In the genomic region with DNA sequence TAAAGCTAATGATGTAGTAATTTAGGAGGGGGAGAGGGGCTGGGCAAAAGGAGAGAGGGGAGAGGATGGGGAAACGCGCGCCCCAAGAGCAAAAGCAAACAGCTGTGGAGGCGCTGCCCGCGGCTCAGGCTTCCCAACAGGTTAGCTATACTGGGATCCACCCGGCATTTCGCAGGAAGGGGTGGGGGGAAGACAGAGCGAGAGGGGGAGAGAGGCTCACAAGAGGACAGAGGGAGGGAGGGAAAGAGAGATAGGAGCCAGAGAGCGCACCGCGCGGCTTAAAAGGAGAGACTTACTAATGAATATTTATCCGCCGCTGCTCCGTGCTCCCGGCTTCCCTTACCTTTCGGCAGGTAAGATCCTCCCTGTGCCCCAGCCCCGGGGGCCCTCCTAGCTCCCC, we compare ENCODE assay signal across 16 cellular contexts. TPM values are rescaled to one million over a fixed set of nuclear protein-coding genes. Genes with fewer than 3 reads are reported as not detected.
A peak's percentile ranks its signal among the peaks of the same experiment; 100 is the strongest.
DNase-seq lines count a peak whose midpoint lies in the region; ATAC-seq and TF ChIP-seq lines count a peak whose summit lies in the region.
"Had no signal": no experiment of that assay in that cellular context is flagged by ENCODE, and none has a peak within 500 bp of the region (broad histone marks: within the 10 kb centered on the region; RNA-seq: fewer than 3 reads in every experiment).

No MANE protein-coding gene starts in this region.

- H4K20me1 ChIP-seq in neural progenitor cell (ENCODE audit: low read depth), result peaks cover 82% of the 10 kb centered on the region

- intact Hi-C loops in CD4-positive, alpha-beta T cell (cut with DNase I, micrococcal nuclease), result no loop called here

- H3K36me3 ChIP-seq in H7 (replicated peaks; ENCODE audit: control insufficient read depth, insufficient read depth, low read length) (no peaks in the 10 kb centered on the region), SK-N-MC (ENCODE audit: insufficient read depth, low read length) (no peaks in the 10 kb centered on the region), neural progenitor cell (no peaks in the 10 kb centered on the region)

- no peaks in the 10 kb centered on the region for H3K36me3 Mint-ChIP-seq in neural progenitor cell
- no peaks in the 10 kb centered on the region for H3K36me3 Mint-ChIP-seq in CD4-positive, alpha-beta T cell (ENCODE audit: low read depth)
- H3K36me3 Mint-ChIP-seq: activated CD4-positive, alpha-beta memory T cell treated with anti-CD3 and anti-CD28 coated beads for 36 hours; immature natural killer cell had no signal

- DNase-seq in NCI-H1417 (lab: John Stamatoyannopoulos, UW) (peak in 2 of 3 experiments; percentile 77 to 83), NCI-H1417 treated with DMSO at 0.1 percent for 48 hours (lab: John Stamatoyannopoulos, UW) (no peak), H7 (peak; percentile 82), SK-N-MC (ENCODE audit: low read depth, low spot score) (no peak), neural progenitor cell (ENCODE audit: low spot score) (peak; percentile 65), SKM-1 (lab: John Stamatoyannopoulos, UW; ENCODE audit: unreplicated experiment) (no peak), NCI-H524 treated with DMSO at 0.1 percent for 48 hours (lab: John Stamatoyannopoulos, UW) (no peak)
- no peak for DNase-seq in CD4-positive, alpha-beta T cell
- DNase-seq: activated CD4-positive, alpha-beta memory T cell treated with anti-CD3 and anti-CD28 coated beads for 36 hours; activated gamma-delta T cell; immature natural killer cell; mesenchymal stem cell; occipital lobe had no signal

- H3K27ac ChIP-seq in SK-N-MC (no peak overlapping the region), neural progenitor cell (peak overlapping the region; percentile 50)
- H3K27ac ChIP-seq in CD4-positive, alpha-beta T cell (ENCODE audit: low read depth, low read length), result no peak overlapping the region

- no peak for ATAC-seq in CD4-positive, alpha-beta T cell (ENCODE audit: poor library complexity)
- ATAC-seq: Right ventricle myocardium inferior had no signal

- H3K9me3 ChIP-seq in SK-N-MC (ENCODE audit: low read depth, low read length) (no peaks in the 10 kb centered on the region), neural progenitor cell (ENCODE audit: low read depth) (no peaks in the 10 kb centered on the region)
- H3K9me3 ChIP-seq in CD4-positive, alpha-beta T cell (ENCODE audit: control insufficient read depth, low read length), result no peaks in the 10 kb centered on the region

- H3K9ac ChIP-seq in SK-N-MC (ENCODE audit: insufficient read length) (peak overlapping the region; percentile 83), neural progenitor cell (no peak overlapping the region)

- H3K4me3 ChIP-seq in H7 (ENCODE audit: insufficient read depth, low read depth, low read length) (peak overlapping the region; percentile 50), SK-N-MC (peak overlapping the region; percentile 84), neural progenitor cell (peak overlapping the region; percentile 96)

- peaks cover 97% of the 10 kb centered on the region for H3K79me2 ChIP-seq in neural progenitor cell (ENCODE audit: low read depth)

- peaks cover 37% of the 10 kb centered on the region for H3K4me1 Mint-ChIP-seq in neural progenitor cell
- peaks cover 27% of the 10 kb centered on the region for H3K4me1 Mint-ChIP-seq in CD4-positive, alpha-beta T cell (ENCODE audit: low read depth)

- POLR2A ChIA-PET in CD4-positive, alpha-beta T cell (lab: Charles Lee), result no interaction called here

- H3K27me3 ChIP-seq in H7 (ENCODE audit: control insufficient read depth, insufficient read depth, low read length), result peaks cover 98% of the 10 kb centered on the region
- H3K27me3 ChIP-seq in neural progenitor cell, result peaks cover 84% of the 10 kb centered on the region
- peaks cover 89% of the 10 kb centered on the region for H3K27me3 ChIP-seq in CD4-positive, alpha-beta T cell (ENCODE audit: control insufficient read depth, insufficient read depth, low read length)

- CTCF ChIA-PET in CD4-positive, alpha-beta T cell (lab: Charles Lee), result no interaction called here

- peaks cover 8% of the 10 kb centered on the region for H3K9me3 Mint-ChIP-seq in neural progenitor cell
- H3K9me3 Mint-ChIP-seq in CD4-positive, alpha-beta T cell, result no peaks in the 10 kb centered on the region
- H3K9me3 Mint-ChIP-seq: activated CD4-positive, alpha-beta memory T cell treated with anti-CD3 and anti-CD28 coated beads for 36 hours had no signal

- no peak for TF ChIP-seq CTCF in neural progenitor cell (IDR thresholded peaks at IDR 0.05)
- no peak for TF ChIP-seq CTCF in CD4-positive, alpha-beta T cell (IDR thresholded peaks at IDR 0.05)

- peaks cover 75% of the 10 kb centered on the region for H3F3A ChIP-seq in neural progenitor cell (ENCODE audit: low read depth)

- peaks cover 82% of the 10 kb centered on the region for H3K27me3 Mint-ChIP-seq in neural progenitor cell (ENCODE audit: insufficient read depth, low read depth)
- peaks cover 67% of the 10 kb centered on the region for H3K27me3 Mint-ChIP-seq in CD4-positive, alpha-beta T cell

- peaks cover 61% of the 10 kb centered on the region for H3K4me1 ChIP-seq in neural progenitor cell

- H3K4me3 Mint-ChIP-seq in neural progenitor cell, result peak overlapping the region; percentile 83
- no peak overlapping the region for H3K4me3 Mint-ChIP-seq in CD4-positive, alpha-beta T cell
- H3K4me3 Mint-ChIP-seq: activated CD4-positive, alpha-beta memory T cell treated with anti-CD3 and anti-CD28 coated beads for 36 hours; immature natural killer cell had no signal

- peak overlapping the region; percentile 99 for H3K4me2 ChIP-seq in neural progenitor cell

- no peak overlapping the region for H2AFZ ChIP-seq in neural progenitor cell (replicated peaks)

- H3K27ac Mint-ChIP-seq in neural progenitor cell, result no peak overlapping the region
- H3K27ac Mint-ChIP-seq in CD4-positive, alpha-beta T cell, result no peak overlapping the region
- H3K27ac Mint-ChIP-seq: activated CD4-positive, alpha-beta memory T cell treated with anti-CD3 and anti-CD28 coated beads for 36 hours; immature natural killer cell had no signal

RNA-seq across cellular contexts. Expression of a gene that starts 7.5 kb away (rescaled TPM):
- 1.7 and 3.0 TPM in 2 replicates for total RNA-seq in H7 (2014; rRNA removed; shearing (Covaris generic))
- total RNA-seq in neural progenitor cell (ENCODE audit: low replicate concordance), result 14.5 and 28.8 TPM in 2 replicates
- total RNA-seq in CD4-positive, alpha-beta T cell, result not detected
- total RNA-seq: activated CD4-positive, alpha-beta memory T cell treated with anti-CD3 and anti-CD28 coated beads for 36 hours; fibroblast of villous mesenchyme; M059J; occipital lobe; Right ventricle myocardium inferior had no signal

Comparison
In these comparisons a context has a peak if more than half of its experiments do, and no peak if none do; other contexts are left out.
1. DNase-seq: peak in NCI-H1417 (2 of 3), H7 (single experiment) and neural progenitor cell (single experiment); none in NCI-H1417 treated with DMSO at 0.1 percent for 48 hours (single experiment), SK-N-MC (single experiment), SKM-1 (single experiment), CD4-positive, alpha-beta T cell (0 of 10) and NCI-H524 treated with DMSO at 0.1 percent for 48 hours (single experiment).
2. Peak in every context shown above with its lines, with median percentiles within 50 percentile points of each other: H3K4me3 ChIP-seq.